Comparison of ENCODE assay signal across 33 cellular contexts in genomic region chr20:39600156-39600555, GRCh38.
"Had no signal": no experiment of that assay in that cellular context is flagged by ENCODE, and none has a peak within 500 bp of the region (broad histone marks: within the 10 kb centered on the region; RNA-seq: fewer than 3 reads in every experiment).

No MANE protein-coding gene starts in this region.

- H3K4me1 ChIP-seq: adrenal gland, ascending aorta, body of pancreas, breast epithelium had no signal

- ATAC-seq: activated naive CD4-positive, alpha-beta T cell treated with anti-CD3 and anti-CD28 coated beads, Interleukin-2, amount 50 U/mL, for 72 hours; activated naive CD8-positive, alpha-beta T cell treated with anti-CD3 and anti-CD28 coated beads, Interleukin-2, amount 50 U/mL, for 24 hours; activated T-cell treated with anti-CD3 and anti-CD28 coated beads, Interleukin-2, amount 50 U/mL, for 4 hours; activated T-cell treated with anti-CD3 and anti-CD28 coated beads, Interleukin-2, amount 50 U/mL, for 72 hours; activated T-helper 17 cell treated with anti-CD3 and anti-CD28 coated beads, Interleukin-2, amount 50 U/mL, for 72 hours; body of pancreas had no signal

- H3K27ac ChIP-seq: adrenal gland, ascending aorta, body of pancreas, brain microvascular endothelial cell, breast epithelium, cardiac muscle cell had no signal

- DNase-seq: activated effector memory CD4-positive, alpha-beta T cell treated with anti-CD3 and anti-CD28 coated beads, Interleukin-2, amount 50 U/mL, for 16 hours; activated effector memory CD4-positive, alpha-beta T cell treated with Interleukin-2 at 50 U/mL for 16 hours; activated gamma-delta T cell; activated gamma-delta T cell treated with Interleukin-2 at 50 U/mL for 16 hours; activated naive CD4-positive, alpha-beta T cell; activated naive CD4-positive, alpha-beta T cell treated with anti-CD3 and anti-CD28 coated beads for 36 hours; activated naive CD4-positive, alpha-beta T cell treated with anti-CD3 and anti-CD28 coated beads, Interleukin-2, amount 10 ng/mL, durations not matched to agents 7 days and 5 days; activated naive CD4-positive, alpha-beta T cell treated with anti-CD3 and anti-CD28 coated beads, Interleukin-2, amount 50 U/mL, for 16 hours; activated naive CD4-positive, alpha-beta T cell treated with Interleukin-2 at 50 U/mL for 16 hours; activated naive CD8-positive, alpha-beta T cell treated with anti-CD3 and anti-CD28 coated beads for 36 hours; activated naive CD8-positive, alpha-beta T cell treated with anti-CD3 and anti-CD28 coated beads, Interleukin-2, amount 10 ng/mL, durations not matched to agents 7 days and 5 days; activated naive CD8-positive, alpha-beta T cell treated with anti-CD3 and anti-CD28 coated beads, Interleukin-2, amount 50 U/mL, for 24 hours; activated T-cell treated with anti-CD3 and anti-CD28 coated beads, Interleukin-2, amount 50 U/mL, for 24 hours; activated T-cell treated with anti-CD3 and anti-CD28 coated beads, Interleukin-2, amount 50 U/mL, for 4 hours; activated T-cell treated with anti-CD3 and anti-CD28 coated beads, Interleukin-2, amount 50 U/mL, for 48 hours; activated T-cell treated with anti-CD3 and anti-CD28 coated beads, Interleukin-2, amount 50 U/mL, for 72 hours; adrenal gland; amniotic stem cell; amygdala; anterior cingulate cortex; aorta; body of pancreas; brain microvascular endothelial cell; caudate nucleus; central memory CD4-positive, alpha-beta T cell; cerebellar nuclear complex had no signal

- H3K9me3 ChIP-seq: adrenal gland, ascending aorta, body of pancreas, breast epithelium had no signal

- H3K36me3 ChIP-seq: adrenal gland, ascending aorta, brain microvascular endothelial cell, breast epithelium, cardiac muscle cell had no signal

- H3K27me3 ChIP-seq: adrenal gland, ascending aorta, body of pancreas, brain microvascular endothelial cell, breast epithelium, cardiac muscle cell had no signal

- FAIRE-seq: astrocyte, bronchial epithelial cell had no signal

- H3K4me3 ChIP-seq: adrenal gland, ascending aorta, body of pancreas, breast epithelium, cardiac muscle cell had no signal
